Comparison of ENCODE assay signal across 17 cellular contexts in the genomic region with DNA sequence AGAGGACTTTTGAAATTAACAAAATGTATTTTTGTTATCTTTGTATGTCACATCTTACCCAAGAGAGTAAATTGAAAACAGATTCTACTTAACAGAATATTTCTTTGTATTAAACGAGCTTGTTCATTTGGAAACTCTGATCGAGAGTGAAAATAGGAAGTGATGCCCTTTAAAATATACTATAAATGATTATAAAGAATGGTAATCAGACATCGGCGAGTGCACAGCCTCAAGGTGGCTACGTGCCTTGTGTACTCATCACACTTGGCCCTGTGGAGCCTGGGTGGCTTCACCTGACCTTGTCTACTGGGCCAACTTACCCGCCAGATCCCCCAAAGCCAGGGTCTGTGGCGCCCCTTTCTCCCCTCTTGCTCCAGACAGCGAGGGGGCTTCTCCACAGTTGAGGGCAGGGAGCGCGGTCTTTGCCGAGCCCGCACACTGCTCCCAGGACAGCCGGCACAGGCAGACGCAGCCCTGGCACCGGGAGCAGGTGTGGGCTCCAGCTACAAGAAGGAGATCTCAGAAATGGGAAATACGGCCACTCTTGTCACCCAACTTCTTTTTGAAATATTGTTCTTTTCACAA.
DNase-seq lines count a peak whose midpoint lies in the region; ATAC-seq, FAIRE-seq and TF ChIP-seq lines count a peak whose summit lies in the region.
"Had no signal": no experiment of that assay in that cellular context is flagged by ENCODE, and none has a peak within 500 bp of the region (broad histone marks: within the 10 kb centered on the region; RNA-seq: fewer than 3 reads in every experiment).

No MANE protein-coding gene starts in this region.

- TF ChIP-seq POLR2A in GM12878 (IDR thresholded peaks at IDR 0.05; ENCODE audit: low read depth, low read length) = no peak

- H3K9me3 ChIP-seq in right cardiac atrium (ENCODE audit: control insufficient read depth, low read length) = no peaks in the 10 kb centered on the region
- H3K9me3 ChIP-seq in left ventricle myocardium inferior (replicated peaks) = no peaks in the 10 kb centered on the region
- no peaks in the 10 kb centered on the region for H3K9me3 ChIP-seq in GM12878 (replicated peaks; ENCODE audit: control insufficient read depth, insufficient read depth, low read length)

- no peak overlapping the region for H2AFZ ChIP-seq in GM12878 (ENCODE audit: control insufficient read depth, low read depth, low read length)

- H3K36me3 ChIP-seq in left ventricle myocardium inferior (no peaks in the 10 kb centered on the region), GM12878 (ENCODE audit: control insufficient read depth in 2 of 2, insufficient read depth in 2 of 2, low read length in 1 of 2) (no peaks in the 10 kb centered on the region)

- DNase-seq in right cardiac atrium (peak in 2 of 3 donors; percentile 31), left ventricle myocardium inferior (no peak), GM12878 (ENCODE audit: low read depth, low spot score) (no peak), H4 (ENCODE audit: low spot score) (no peak), ecto neural progenitor cell (ENCODE audit: low spot score) (no peak)
- DNase-seq in activated T-cell treated with anti-CD3 and anti-CD28 coated beads, Interleukin-2, amount 50 U/mL, for 1 hour = no peak
- DNase-seq: 8988T; CD8-positive, alpha-beta T cell; Kasumi-1; NCI-H1105 treated with DMSO at 0.1 percent for 48 hours; NCI-H187; SW 1271 had no signal

- H3K4me3 ChIP-seq in right cardiac atrium (ENCODE audit: low read length) (no peak overlapping the region), left ventricle myocardium inferior (no peak overlapping the region), GM12878 (no peak overlapping the region)

- RAD21 ChIA-PET in GM12878 (lab: Charles Lee; ENCODE audit: unreplicated experiment) = no interaction called here

- TF ChIP-seq EP300 in GM12878 (IDR thresholded peaks at IDR 0.05; ENCODE audit: borderline replicate concordance in 1 of 2, control insufficient read depth in 1 of 2, low read depth in 2 of 2, low read length in 2 of 2) = no peak

- no peak for TF ChIP-seq CTCF in left ventricle myocardium inferior (IDR thresholded peaks at IDR 0.05; ENCODE audit: borderline replicate concordance)
- no peak for TF ChIP-seq CTCF in GM12878 (IDR thresholded peaks at IDR 0.05 in 2 of 3, conservative IDR thresholded peaks at IDR 0.05 in 1 of 3; ENCODE audit: control insufficient read depth in 2 of 3, extremely low read depth in 1 of 3, insufficient read depth in 1 of 3, low read depth in 3 of 3, low read length in 3 of 3)

- no peak overlapping the region for H3K27ac ChIP-seq in right cardiac atrium (ENCODE audit: low read length)
- no peak overlapping the region for H3K27ac ChIP-seq in left ventricle myocardium inferior (replicated peaks)
- no peak overlapping the region for H3K27ac ChIP-seq in GM12878 (ENCODE audit: control insufficient read depth, insufficient read depth)
- H3K27ac ChIP-seq: RWPE1 had no signal

- in situ Hi-C loops in GM12878 (cut with MboI) = no loop called here

- H3K4me1 ChIP-seq in right cardiac atrium (ENCODE audit: control insufficient read depth, insufficient read depth, low read length) (no peaks in the 10 kb centered on the region), left ventricle myocardium inferior (no peaks in the 10 kb centered on the region), GM12878 (ENCODE audit: control insufficient read depth, insufficient read depth, low read length) (no peaks in the 10 kb centered on the region)

- POLR2A ChIA-PET in GM12878 (lab: Charles Lee) = no interaction called here

- intact Hi-C loops in right cardiac atrium (cut with DNase I) (no loop called here), left ventricle myocardium inferior (cut with micrococcal nuclease) (no loop called here), GM12878 (cut with micrococcal nuclease; ENCODE audit: unreplicated experiment) (no loop called here)

- H3K79me2 ChIP-seq in GM12878 (ENCODE audit: control insufficient read depth, insufficient read depth, low read length) = no peaks in the 10 kb centered on the region

- no peaks in the 10 kb centered on the region for H4K20me1 ChIP-seq in GM12878 (ENCODE audit: control insufficient read depth, insufficient read depth)

- FAIRE-seq in GM12878 (lab: Jason Lieb, UNC) = no peak
- FAIRE-seq: GM18507 had no signal

- no peak overlapping the region for H3K9ac ChIP-seq in GM12878 (ENCODE audit: control insufficient read depth, insufficient read depth, low read length)

- BruUV-seq in GM12878 (replicated peaks; lab: Mats Ljungman, UMichigan) = no TSS peak

- H3K27me3 ChIP-seq in right cardiac atrium (ENCODE audit: control insufficient read depth, insufficient read depth) = no peaks in the 10 kb centered on the region
- no peaks in the 10 kb centered on the region for H3K27me3 ChIP-seq in left ventricle myocardium inferior (ENCODE audit: low read depth)
- no peaks in the 10 kb centered on the region for H3K27me3 ChIP-seq in GM12878 (replicated peaks in 1 of 2; ENCODE audit: control insufficient read depth in 2 of 2, insufficient read depth in 2 of 2, low read length in 1 of 2)

- ATAC-seq in right cardiac atrium (no peak), HG03159 (IDR thresholded peaks at IDR 0.05; ENCODE audit: unreplicated experiment) (peak; percentile 81), GM12878 (peak; percentile 57), HG03097 (IDR thresholded peaks at IDR 0.05; ENCODE audit: low FRiP score, unreplicated experiment) (no peak)
- ATAC-seq: CD8-positive, alpha-beta T cell; HCT116 had no signal

- SMC1A ChIA-PET in GM12878 (lab: Charles Lee; ENCODE audit: uncharacterized antibody, unreplicated experiment) = no interaction called here

- CTCF ChIA-PET in GM12878 (lab: Yijun Ruan, JAX) = interaction anchor here (0.6 to 0.7 kb wide), 2 partner anchors 159 to 429 kb away, joined by 3 to 4 read pairs; no protein-coding TSS in a partner anchor

- WGBS in right cardiac atrium = 90% methylated on average over 16 of the region's 16 CpGs
- WGBS in GM12878 (ENCODE audit: insufficient coverage, insufficient replicate concordance, low lambda C conversion rate, missing lambda C conversion rate) = 41% methylated on average over 16 of the region's 16 CpGs

- H3K4me2 ChIP-seq in GM12878 (ENCODE audit: control insufficient read depth, insufficient read depth) = no peak overlapping the region

- TF ChIP-seq RAD21 in GM12878 (IDR thresholded peaks at IDR 0.05; ENCODE audit: insufficient read depth, low read depth, low read length) = no peak

TF ChIP-seq in GM12878, 131 proteins besides CTCF, POLR2A, EP300 and RAD21:
- TF ChIP-seq MYC (IDR thresholded peaks at IDR 0.05; ENCODE audit: insufficient read depth, insufficient read length, insufficient replicate concordance, low read length, severe bottlenecking) = no peak
- TF ChIP-seq TCF12 (IDR thresholded peaks at IDR 0.05; ENCODE audit: low read depth, low read length) = no peak
- TF ChIP-seq MTA2 (IDR thresholded peaks at IDR 0.05; ENCODE audit: low read depth) = 0 out of 2 replicates have a peak, but pooled peaks have one; percentile 20
- TF ChIP-seq LARP7 (IDR thresholded peaks at IDR 0.05) = no peak
- no peak for TF ChIP-seq PML (IDR thresholded peaks at IDR 0.05; ENCODE audit: low read length)
- no peak for TF ChIP-seq STAT1 (conservative IDR thresholded peaks at IDR 0.05)
- TF ChIP-seq, protein P1, sequence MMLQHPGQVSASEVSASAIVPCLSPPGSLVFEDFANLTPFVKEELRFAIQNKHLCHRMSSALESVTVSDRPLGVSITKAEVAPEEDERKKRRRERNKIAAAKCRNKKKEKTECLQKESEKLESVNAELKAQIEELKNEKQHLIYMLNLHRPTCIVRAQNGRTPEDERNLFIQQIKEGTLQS (IDR thresholded peaks at IDR 0.05; ENCODE audit: borderline replicate concordance, extremely low read depth, low read depth, low read length) = no peak

Comparison
In these comparisons a context has a peak if more than half of its experiments do, and no peak if none do; other contexts are left out.
1. DNase-seq: peak in right cardiac atrium (2 of 3); none in left ventricle myocardium inferior (single experiment), GM12878 (single experiment), H4 (single experiment), activated T-cell treated with anti-CD3 and anti-CD28 coated beads, Interleukin-2, amount 50 U/mL, for 1 hour (single experiment) and ecto neural progenitor cell (single experiment).
2. ATAC-seq: peak in HG03159 (single experiment) and GM12878 (single experiment); none in right cardiac atrium (0 of 2) and HG03097 (single experiment).